26 cellular contexts compared by ENCODE assay signal in the genomic region with DNA sequence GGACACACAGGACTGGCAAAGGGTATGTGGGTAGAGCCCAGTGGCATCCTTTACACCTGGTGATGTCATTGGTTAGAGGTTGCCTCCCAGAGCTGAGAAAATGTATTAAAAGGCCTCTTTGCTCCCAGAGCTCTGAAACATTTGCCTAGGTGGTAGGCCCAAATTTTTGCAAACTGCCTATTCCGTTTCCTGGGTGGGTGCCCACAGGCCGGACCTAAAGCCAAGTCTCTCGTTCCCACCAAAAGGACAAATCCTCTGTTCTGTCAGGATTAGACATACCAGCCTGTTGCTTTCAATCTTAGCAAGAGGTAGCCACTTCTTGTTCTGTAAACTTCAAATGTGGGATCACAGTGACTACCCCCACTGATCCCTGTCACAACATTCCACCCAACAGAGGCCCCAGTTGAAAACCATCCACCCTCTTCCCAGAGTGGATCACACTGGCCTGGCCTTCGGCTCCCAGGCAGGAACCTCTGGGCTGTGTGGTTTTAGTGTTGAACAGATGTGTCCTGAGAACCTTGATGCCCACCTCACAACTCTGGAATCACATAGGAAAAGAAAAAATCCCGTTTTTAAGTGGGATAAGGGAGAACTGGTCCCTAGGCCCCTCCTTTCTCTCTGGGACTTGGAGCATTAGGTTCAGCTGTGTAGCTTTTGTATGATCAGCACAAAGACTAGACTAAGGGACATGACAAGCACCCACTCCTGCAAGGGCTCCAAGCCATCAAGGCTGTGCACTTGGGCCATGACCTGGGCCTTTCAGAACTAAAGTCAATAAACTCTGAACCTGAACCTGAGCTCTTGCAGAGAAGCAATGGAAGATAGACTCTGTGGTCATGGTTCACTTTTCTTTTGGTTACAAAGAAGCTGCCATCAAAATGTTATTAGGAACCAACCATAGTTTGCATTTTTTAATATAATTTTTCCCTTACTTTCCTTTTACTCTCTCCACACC.
DNase-seq lines count a peak whose midpoint lies in the region; ATAC-seq and TF ChIP-seq lines count a peak whose summit lies in the region.
"Had no signal": no experiment of that assay in that cellular context is flagged by ENCODE, and none has a peak within 500 bp of the region (broad histone marks: within the 10 kb centered on the region; RNA-seq: fewer than 3 reads in every experiment).

No MANE protein-coding gene starts in this region.

- no peaks in the 10 kb centered on the region for H3K79me2 ChIP-seq in ACC112 (ENCODE audit: control insufficient read depth, insufficient read depth, low read length, unreplicated experiment)

- peak; percentile 46 for ATAC-seq in left lobe of liver
- no peak for ATAC-seq in HG02973 (IDR thresholded peaks at IDR 0.05; ENCODE audit: unreplicated experiment)
- ATAC-seq: activated T-cell treated with anti-CD3 and anti-CD28 coated beads, Interleukin-2, amount 50 U/mL, for 4 hours; GM23338; naive thymus-derived CD4-positive, alpha-beta T cell had no signal

- no peak overlapping the region for H3K4me3 ChIP-seq in ACC112 (ENCODE audit: low read depth, low read length)
- H3K4me3 ChIP-seq: BLaER1 treated with 17β-estradiol and CSF1 and Interleukin-3, amounts not matched to agents 10 nM and 100 nM; breast epithelium; GM23338; SJCRH30; smooth muscle cell; testis had no signal

- peak; percentile 2 for DNase-seq in GM13977 (ENCODE audit: low spot score)
- peak; percentile 67 for DNase-seq in left lobe of liver (ENCODE audit: low spot score)
- peak; percentile 0 for DNase-seq in retina
- DNase-seq in HUDEP-2 (lab: John Stamatoyannopoulos, UW; ENCODE audit: unreplicated experiment in 76 of 76) = no peak
- no peak for DNase-seq in stimulated activated CD4-positive, alpha-beta T cell treated with anti-CD3 and anti-CD28 coated beads, Interleukin-2, amount 100 ng/mL, for 48 hours
- DNase-seq: activated gamma-delta T cell; activated naive CD8-positive, alpha-beta T cell treated with anti-CD3 and anti-CD28 coated beads for 36 hours; activated T-cell treated with anti-CD3 and anti-CD28 coated beads, Interleukin-2, amount 50 U/mL, for 4 hours; anterior cingulate cortex; hippocampal formation; KBM-7; midbrain; naive thymus-derived CD4-positive, alpha-beta T cell; NCI-H1092 treated with DMSO at 0.1 percent for 48 hours; NCI-H1694 treated with DMSO at 0.1 percent for 48 hours; nucleus accumbens; SJCRH30; stimulated activated naive CD4-positive, alpha-beta T cell treated with Interleukin-2 at 50 U/mL for 16 hours; testis had no signal

- TF ChIP-seq CTCF in GM13977 (IDR thresholded peaks at IDR 0.05; ENCODE audit: extremely low read depth, insufficient read depth, missing control alignments) = no peak

- no peaks in the 10 kb centered on the region for H3K27me3 ChIP-seq in ACC112 (ENCODE audit: insufficient read depth, low read length)
- H3K27me3 ChIP-seq: BLaER1 treated with 17β-estradiol and CSF1 and Interleukin-3, amounts not matched to agents 10 nM and 100 nM; breast epithelium; SJCRH30; testis had no signal

- peak overlapping the region; percentile 91; the same call in 1 of the 2 replicates for H3K27ac ChIP-seq in ACC112 (ENCODE audit: low read depth, low read length)
- H3K27ac ChIP-seq: BLaER1 treated with 17β-estradiol and CSF1 and Interleukin-3, amounts not matched to agents 10 nM and 100 nM; breast epithelium; SJCRH30; testis; WERI-Rb-1 had no signal

- in situ Hi-C loops in GM13977 (cut with MboI; ENCODE audit: low pct_unique_long_range_greater_than_20kb, low sequenced_read_pairs, unreplicated experiment) = no loop called here

- peaks cover 24% of the 10 kb centered on the region for H3K4me1 ChIP-seq in ACC112 (ENCODE audit: control insufficient read depth, insufficient read depth, low read length, unreplicated experiment)
- H3K4me1 ChIP-seq: breast epithelium, SJCRH30, testis had no signal

- H3K36me3 ChIP-seq in ACC112 (ENCODE audit: insufficient read depth, low read length) = no peaks in the 10 kb centered on the region
- H3K36me3 ChIP-seq: BLaER1 treated with 17β-estradiol and CSF1 and Interleukin-3, amounts not matched to agents 10 nM and 100 nM; breast epithelium; SJCRH30; WERI-Rb-1 had no signal

- H2AFZ ChIP-seq in ACC112 (ENCODE audit: low read length, unreplicated experiment) = no peak overlapping the region
- H2AFZ ChIP-seq: GM23338 had no signal

Comparison
In these comparisons a context has a peak if more than half of its experiments do, and no peak if none do; other contexts are left out.
1. DNase-seq: peak in GM13977 (single experiment), left lobe of liver (single experiment) and retina (single experiment); none in HUDEP-2 (0 of 76) and stimulated activated CD4-positive, alpha-beta T cell treated with anti-CD3 and anti-CD28 coated beads, Interleukin-2, amount 100 ng/mL, for 48 hours (0 of 2).